In the genomic region with DNA sequence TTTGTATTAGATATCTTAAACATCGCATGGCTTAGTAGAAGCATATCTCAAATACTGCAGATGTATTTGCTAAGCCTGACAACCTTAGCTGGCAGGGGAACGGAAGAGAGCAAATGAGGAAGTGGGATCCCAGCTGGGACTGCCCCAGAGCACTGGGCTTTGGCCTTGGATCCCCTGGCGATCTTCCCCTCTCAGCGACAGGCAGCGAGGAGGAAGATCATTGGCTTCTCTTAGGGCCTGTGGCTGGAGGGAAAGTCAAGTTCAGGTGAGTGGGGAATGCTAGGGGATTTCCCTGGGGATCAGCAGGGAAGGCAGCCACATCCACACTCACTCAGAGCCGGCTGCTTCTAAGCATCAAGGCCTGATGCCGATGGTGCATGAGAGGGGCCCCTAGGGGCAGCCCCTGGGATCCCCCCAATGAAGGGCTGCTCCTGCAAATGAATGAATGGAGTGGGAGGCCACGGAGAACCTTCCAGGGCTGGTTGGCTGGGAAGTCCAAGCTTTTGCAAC, we compare ENCODE assay signal across 11 cellular contexts. TPM values are rescaled to one million over a fixed set of nuclear protein-coding genes. Genes with fewer than 3 reads are reported as not detected.
A peak's percentile ranks its signal among the peaks of the same experiment; 100 is the strongest.
DNase-seq lines count a peak whose midpoint lies in the region; ATAC-seq and TF ChIP-seq lines count a peak whose summit lies in the region.
"Had no signal": no experiment of that assay in that cellular context is flagged by ENCODE, and none has a peak within 500 bp of the region (broad histone marks: within the 10 kb centered on the region; RNA-seq: fewer than 3 reads in every experiment).

No MANE protein-coding gene starts in this region.

- H3K27ac ChIP-seq in OCI-LY3 (ENCODE audit: low read length) (peak overlapping the region; percentile 93), right lobe of liver (peak overlapping the region in 1 of 3 donors; percentile 10)
- H3K27ac ChIP-seq: KMS-11 had no signal

- H3K79me2 ChIP-seq in OCI-LY3 (ENCODE audit: low read length) = no peaks in the 10 kb centered on the region

- peak; percentile 72 for ATAC-seq in GM18870 (IDR thresholded peaks at IDR 0.05; ENCODE audit: unreplicated experiment)
- ATAC-seq in HG02840 (IDR thresholded peaks at IDR 0.05; ENCODE audit: low FRiP score, unreplicated experiment) = peak; percentile 74
- ATAC-seq in right lobe of liver = peak; percentile 64 to 83 (median 68)
- ATAC-seq: naive thymus-derived CD8-positive, alpha-beta T cell had no signal

- H3K4me1 ChIP-seq in OCI-LY3 (ENCODE audit: low read length) (peaks cover 63% of the 10 kb centered on the region), right lobe of liver (peaks cover 0 to 15% (median 3%) of the 10 kb centered on the region in 4 donors)

- H3K4me3 ChIP-seq in OCI-LY3 (ENCODE audit: low read length) = peak overlapping the region; percentile 43
- H3K4me3 ChIP-seq in right lobe of liver = no peak overlapping the region
- H3K4me3 ChIP-seq in MG63 = no peak overlapping the region

- intact Hi-C loops in right lobe of liver (cut with DNase I) = no loop called here

- H3K9me3 ChIP-seq in OCI-LY3 (ENCODE audit: insufficient read depth, low read length) (no peaks in the 10 kb centered on the region), right lobe of liver (no peaks in the 10 kb centered on the region), MG63 (no peaks in the 10 kb centered on the region)

- peak overlapping the region; percentile 66; the same call in 1 of the 2 replicates for H3K9ac ChIP-seq in OCI-LY3 (ENCODE audit: low read length)
- H3K9ac ChIP-seq: KMS-11 had no signal

- peak; percentile 58 to 83 (median 74) for DNase-seq in right lobe of liver
- DNase-seq in NCI-H345 treated with DMSO at 0.1 percent for 48 hours (lab: John Stamatoyannopoulos, UW; ENCODE audit: unreplicated experiment) = no peak
- DNase-seq in GM03348 (ENCODE audit: low spot score) = no peak
- no peak for DNase-seq in HT-29 (ENCODE audit: low spot score)
- DNase-seq in MG63 = no peak

- WGBS in right lobe of liver (ENCODE audit: insufficient coverage, low coverage, low lambda C conversion rate, missing lambda C conversion rate) = 3% methylated on average over 5 of the region's 8 CpGs

- TF ChIP-seq CTCF in OCI-LY3 (IDR thresholded peaks at IDR 0.05; ENCODE audit: low read depth, low read length) = peak; percentile 9; the same call in 1 of the 2 replicates
- TF ChIP-seq CTCF in right lobe of liver (IDR thresholded peaks at IDR 0.05) = no peak

- H2AFZ ChIP-seq in OCI-LY3 (ENCODE audit: low read depth, low read length) = no peak overlapping the region

- no peaks in the 10 kb centered on the region for H3K36me3 ChIP-seq in OCI-LY3 (replicated peaks; ENCODE audit: low read depth, low read length)
- H3K36me3 ChIP-seq in right lobe of liver = no peaks in the 10 kb centered on the region
- H3K36me3 ChIP-seq in MG63 = no peaks in the 10 kb centered on the region

- no peak for TF ChIP-seq POLR2A in right lobe of liver (IDR thresholded peaks at IDR 0.05)

- H3K27me3 ChIP-seq in OCI-LY3 (ENCODE audit: low read depth, low read length) (no peaks in the 10 kb centered on the region), right lobe of liver (no peaks in the 10 kb centered on the region), MG63 (no peaks in the 10 kb centered on the region)

- peak overlapping the region; percentile 62 for H3K4me2 ChIP-seq in OCI-LY3 (ENCODE audit: low read length)
- H3K4me2 ChIP-seq: KMS-11 had no signal

- no peaks in the 10 kb centered on the region for H4K20me1 ChIP-seq in OCI-LY3 (ENCODE audit: insufficient read depth, low read length)

RNA-seq across cellular contexts. Expression of gene LYZL2, which starts 42.0 kb away (rescaled TPM):
- not detected for total RNA-seq in right lobe of liver
- total RNA-seq in HT-29 (2014; rRNA removed; shearing (Covaris generic)) = not detected in 2 replicates
- not detected in 2 replicates for total RNA-seq in MG63 (2014; rRNA removed; shearing (Covaris generic); ENCODE audit: low replicate concordance)
- total RNA-seq: naive thymus-derived CD8-positive, alpha-beta T cell; urinary bladder had no signal

Comparison
In these comparisons a context has a peak if more than half of its experiments do, and no peak if none do; other contexts are left out.
1. DNase-seq: peak in right lobe of liver (3 of 3); none in NCI-H345 treated with DMSO at 0.1 percent for 48 hours (single experiment), GM03348 (single experiment), HT-29 (single experiment) and MG63 (single experiment).
2. Peak in every context shown above with its lines, with median percentiles within 50 percentile points of each other: ATAC-seq.